Comparison of ENCODE assay signal across 14 cellular contexts in the genomic region with DNA sequence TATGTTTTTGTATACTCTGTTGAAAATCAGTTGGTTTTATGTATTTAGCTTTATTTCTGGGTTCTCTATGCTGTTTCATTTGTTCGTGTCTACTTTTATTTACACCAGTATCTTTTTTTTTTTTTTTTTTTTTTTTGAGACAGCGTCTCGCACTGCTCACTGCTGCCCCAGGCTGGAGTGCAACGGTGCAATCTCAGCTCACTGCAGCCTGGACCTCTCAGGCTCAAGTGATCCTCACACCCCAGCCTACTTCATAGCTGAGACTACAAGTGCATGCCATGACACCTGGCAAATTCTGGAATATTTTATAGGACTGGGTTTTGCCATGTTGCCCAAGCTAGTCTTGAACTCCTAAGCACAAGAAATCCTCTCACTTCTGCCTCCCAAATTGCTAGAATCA.
A peak's percentile ranks its signal among the peaks of the same experiment; 100 is the strongest.
DNase-seq lines count a peak whose midpoint lies in the region; TF ChIP-seq lines count a peak whose summit lies in the region.
"Had no signal": no experiment of that assay in that cellular context is flagged by ENCODE, and none has a peak within 500 bp of the region (broad histone marks: within the 10 kb centered on the region; RNA-seq: fewer than 3 reads in every experiment).

No MANE protein-coding gene starts in this region.

- H3K9me3 Mint-ChIP-seq in endothelial cell (ENCODE audit: unreplicated experiment): no peaks in the 10 kb centered on the region
- H3K9me3 Mint-ChIP-seq in neural progenitor cell: no peaks in the 10 kb centered on the region

- no peaks in the 10 kb centered on the region for H3K36me3 Mint-ChIP-seq in endothelial cell (ENCODE audit: low read depth, unreplicated experiment)
- H3K36me3 Mint-ChIP-seq in neural progenitor cell: no peaks in the 10 kb centered on the region
- H3K36me3 Mint-ChIP-seq: CD8-positive, alpha-beta T cell had no signal

- H3K4me1 ChIP-seq in neural progenitor cell: no peaks in the 10 kb centered on the region
- H3K4me1 ChIP-seq in tibial nerve: no peaks in the 10 kb centered on the region
- H3K4me1 ChIP-seq: HAP-1 had no signal

- H3K9me3 ChIP-seq in neural progenitor cell (ENCODE audit: low read depth): no peaks in the 10 kb centered on the region
- no peaks in the 10 kb centered on the region for H3K9me3 ChIP-seq in tibial nerve
- H3K9me3 ChIP-seq: HAP-1 had no signal

- H3F3A ChIP-seq in neural progenitor cell (ENCODE audit: low read depth): no peaks in the 10 kb centered on the region

- H3K27ac ChIP-seq in neural progenitor cell (no peak overlapping the region), tibial nerve (no peak overlapping the region)

- H3K4me3 ChIP-seq in neural progenitor cell (no peak overlapping the region), tibial nerve (no peak overlapping the region)
- H3K4me3 ChIP-seq: HAP-1 had no signal

- WGBS in tibial nerve, 2 donors: 60 to 70% methylated on average over 4 of the region's 4 CpGs

- no peak overlapping the region for H3K4me3 Mint-ChIP-seq in endothelial cell (ENCODE audit: unreplicated experiment)
- no peak overlapping the region for H3K4me3 Mint-ChIP-seq in neural progenitor cell
- H3K4me3 Mint-ChIP-seq: CD8-positive, alpha-beta T cell had no signal

- H3K27me3 Mint-ChIP-seq in endothelial cell (ENCODE audit: unreplicated experiment) (no peaks in the 10 kb centered on the region), neural progenitor cell (ENCODE audit: insufficient read depth, low read depth) (no peaks in the 10 kb centered on the region)

- H3K27me3 ChIP-seq in neural progenitor cell (no peaks in the 10 kb centered on the region), tibial nerve (no peaks in the 10 kb centered on the region)

- no peak overlapping the region for H3K4me2 ChIP-seq in neural progenitor cell

- no peaks in the 10 kb centered on the region for H3K79me2 ChIP-seq in neural progenitor cell (ENCODE audit: low read depth)

- TF ChIP-seq POLR2A in tibial nerve (IDR thresholded peaks at IDR 0.05): no peak

- H3K27ac Mint-ChIP-seq in endothelial cell (ENCODE audit: unreplicated experiment): no peak overlapping the region
- H3K27ac Mint-ChIP-seq in neural progenitor cell: no peak overlapping the region
- H3K27ac Mint-ChIP-seq: CD8-positive, alpha-beta T cell had no signal

- TF ChIP-seq EP300 in tibial nerve (IDR thresholded peaks at IDR 0.05): no peak

- TF ChIP-seq CTCF in endothelial cell (IDR thresholded peaks at IDR 0.05; ENCODE audit: unreplicated experiment): no peak
- peak; percentile 35 for TF ChIP-seq CTCF in neural progenitor cell (IDR thresholded peaks at IDR 0.05)
- TF ChIP-seq CTCF in tibial nerve (IDR thresholded peaks at IDR 0.05): no peak

- no peaks in the 10 kb centered on the region for H4K20me1 ChIP-seq in neural progenitor cell (ENCODE audit: low read depth)

- no peaks in the 10 kb centered on the region for H3K36me3 ChIP-seq in neural progenitor cell
- H3K36me3 ChIP-seq in tibial nerve: no peaks in the 10 kb centered on the region
- H3K36me3 ChIP-seq: HAP-1 had no signal

- no peak overlapping the region for H3K9ac ChIP-seq in neural progenitor cell

- H3K4me1 Mint-ChIP-seq in endothelial cell (ENCODE audit: unreplicated experiment) (no peaks in the 10 kb centered on the region), neural progenitor cell (no peaks in the 10 kb centered on the region)

- DNase-seq in H4 (ENCODE audit: low spot score) (peak; percentile 32), SK-MEL-5 (ENCODE audit: low read depth, low spot score) (peak; percentile 59), endothelial cell (ENCODE audit: low spot score) (peak; percentile 13), neural progenitor cell (ENCODE audit: low spot score) (peak; percentile 31), tibial nerve (ENCODE audit: low spot score in 2 of 2) (no peak), T-helper 1 cell (no peak)
- DNase-seq in activated CD4-positive, alpha-beta T cell treated with anti-CD3 and anti-CD28 coated beads for 48 hours: no peak
- DNase-seq: CD8-positive, alpha-beta T cell; DND-41; NCI-H1417; NCI-H2029 treated with DMSO at 0.1 percent for 48 hours; NCI-H510A; NCI-H82 had no signal

- no peak overlapping the region for H2AFZ ChIP-seq in neural progenitor cell (replicated peaks)

- in situ Hi-C loops in SK-MEL-5 (cut with HindIII; ENCODE audit: low pct_unique_long_range_greater_than_20kb, low sequenced_read_pairs): no loop called here

Comparison
In these comparisons a context has a peak if more than half of its experiments do, and no peak if none do; other contexts are left out.
1. DNase-seq: peak in H4 (single experiment), SK-MEL-5 (single experiment), endothelial cell (single experiment) and neural progenitor cell (single experiment); none in activated CD4-positive, alpha-beta T cell treated with anti-CD3 and anti-CD28 coated beads for 48 hours (single experiment), tibial nerve (0 of 2) and T-helper 1 cell (0 of 5).